Comparison of ENCODE assay signal across 1 cellular context in the genomic region with DNA sequence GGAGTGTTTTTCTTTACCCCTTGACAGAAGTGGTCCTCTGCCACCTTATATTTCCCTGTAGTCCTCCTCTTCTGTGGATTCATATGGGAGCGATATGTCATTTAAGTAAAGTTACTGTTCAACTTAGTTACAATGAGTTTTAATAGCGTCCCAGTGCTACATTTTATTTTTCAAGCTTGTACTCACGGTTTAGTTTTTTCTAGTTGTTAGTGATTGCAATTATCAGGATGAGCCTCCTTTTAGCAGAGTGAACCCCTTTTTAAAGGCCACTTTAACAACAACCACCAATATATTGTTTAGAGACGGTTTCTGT.
TF ChIP-seq lines count a peak whose summit lies in the region.

No MANE protein-coding gene starts in this region.

TF ChIP-seq in liver, 16 proteins besides CTCF, POLR2A, EP300 and RAD21 (continued from another document):
- TF ChIP-seq, protein P1, sequence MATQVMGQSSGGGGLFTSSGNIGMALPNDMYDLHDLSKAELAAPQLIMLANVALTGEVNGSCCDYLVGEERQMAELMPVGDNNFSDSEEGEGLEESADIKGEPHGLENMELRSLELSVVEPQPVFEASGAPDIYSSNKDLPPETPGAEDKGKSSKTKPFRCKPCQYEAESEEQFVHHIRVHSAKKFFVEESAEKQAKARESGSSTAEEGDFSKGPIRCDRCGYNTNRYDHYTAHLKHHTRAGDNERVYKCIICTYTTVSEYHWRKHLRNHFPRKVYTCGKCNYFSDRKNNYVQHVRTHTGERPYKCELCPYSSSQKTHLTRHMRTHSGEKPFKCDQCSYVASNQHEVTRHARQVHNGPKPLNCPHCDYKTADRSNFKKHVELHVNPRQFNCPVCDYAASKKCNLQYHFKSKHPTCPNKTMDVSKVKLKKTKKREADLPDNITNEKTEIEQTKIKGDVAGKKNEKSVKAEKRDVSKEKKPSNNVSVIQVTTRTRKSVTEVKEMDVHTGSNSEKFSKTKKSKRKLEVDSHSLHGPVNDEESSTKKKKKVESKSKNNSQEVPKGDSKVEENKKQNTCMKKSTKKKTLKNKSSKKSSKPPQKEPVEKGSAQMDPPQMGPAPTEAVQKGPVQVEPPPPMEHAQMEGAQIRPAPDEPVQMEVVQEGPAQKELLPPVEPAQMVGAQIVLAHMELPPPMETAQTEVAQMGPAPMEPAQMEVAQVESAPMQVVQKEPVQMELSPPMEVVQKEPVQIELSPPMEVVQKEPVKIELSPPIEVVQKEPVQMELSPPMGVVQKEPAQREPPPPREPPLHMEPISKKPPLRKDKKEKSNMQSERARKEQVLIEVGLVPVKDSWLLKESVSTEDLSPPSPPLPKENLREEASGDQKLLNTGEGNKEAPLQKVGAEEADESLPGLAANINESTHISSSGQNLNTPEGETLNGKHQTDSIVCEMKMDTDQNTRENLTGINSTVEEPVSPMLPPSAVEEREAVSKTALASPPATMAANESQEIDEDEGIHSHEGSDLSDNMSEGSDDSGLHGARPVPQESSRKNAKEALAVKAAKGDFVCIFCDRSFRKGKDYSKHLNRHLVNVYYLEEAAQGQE (IDR thresholded peaks at IDR 0.05), result no peak
- TF ChIP-seq HNF4A (conservative IDR thresholded peaks at IDR 0.05), result no peak
